In the genomic region with DNA sequence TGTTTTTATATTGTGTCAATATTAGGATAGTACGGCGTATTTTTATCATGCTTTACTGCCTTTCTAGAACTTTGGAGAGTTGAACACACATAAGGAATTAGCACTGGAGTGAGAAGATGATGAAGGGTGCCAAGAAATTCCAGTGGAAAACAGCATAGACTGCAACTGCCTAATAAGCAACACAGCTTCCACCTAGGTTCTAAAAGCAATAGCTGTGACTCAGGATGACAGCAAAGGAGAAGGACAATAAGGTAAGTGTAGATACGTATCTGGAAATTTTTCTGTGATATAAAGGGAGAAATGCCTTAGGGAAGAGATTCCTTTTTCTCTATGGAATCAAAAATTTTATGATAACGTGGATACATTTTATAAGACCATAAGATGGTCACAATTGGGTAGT, we compare ENCODE assay signal across 27 cellular contexts. TPM values are rescaled to one million over a fixed set of nuclear protein-coding genes. Genes with fewer than 3 reads are reported as not detected.
"Had no signal": no experiment of that assay in that cellular context is flagged by ENCODE, and none has a peak within 500 bp of the region (broad histone marks: within the 10 kb centered on the region; RNA-seq: fewer than 3 reads in every experiment).

No MANE protein-coding gene starts in this region.

- H3K4me1 ChIP-seq: lower lobe of right lung, neural progenitor cell, right atrium auricular region, right lobe of liver, tibial nerve, uterus had no signal

- H3K36me3 Mint-ChIP-seq: naive thymus-derived CD8-positive, alpha-beta T cell; neural progenitor cell; stimulated activated memory B cell treated with anti-CD40 and anti-IgM and Interleukin-4, amounts not matched to agents 10 μg/mL and 1 μg/mL and 100 μg/mL, for 72 hours; type B pancreatic cell had no signal

- ATAC-seq: left cardiac atrium; left lobe of liver; naive thymus-derived CD8-positive, alpha-beta T cell; right lobe of liver; stimulated activated memory B cell treated with anti-CD40 and anti-IgM and Interleukin-4, amounts not matched to agents 10 μg/mL and 1 μg/mL and 100 μg/mL, for 72 hours; stimulated activated naive CD8-positive, alpha-beta T cell treated with anti-CD3 and anti-CD28 coated beads, Interleukin-15, amount 100 ng/mL, for 72 hours had no signal

- H3K4me1 Mint-ChIP-seq: naive thymus-derived CD8-positive, alpha-beta T cell; nephron; neural progenitor cell; stimulated activated memory B cell treated with anti-CD40 and anti-IgM and Interleukin-4, amounts not matched to agents 10 μg/mL and 1 μg/mL and 100 μg/mL, for 72 hours; stimulated activated naive CD8-positive, alpha-beta T cell treated with anti-CD3 and anti-CD28 coated beads, Interleukin-15, amount 100 ng/mL, for 72 hours had no signal

- H3K27me3 ChIP-seq: hepatocyte, ovary, right atrium auricular region, right lobe of liver had no signal

- H3K9me3 Mint-ChIP-seq: nephron; neural progenitor cell; stimulated activated memory B cell treated with anti-CD40 and anti-IgM and Interleukin-4, amounts not matched to agents 10 μg/mL and 1 μg/mL and 100 μg/mL, for 72 hours; stimulated activated naive CD8-positive, alpha-beta T cell treated with anti-CD3 and anti-CD28 coated beads, Interleukin-15, amount 100 ng/mL, for 72 hours; type B pancreatic cell had no signal

- H3K27me3 Mint-ChIP-seq: naive thymus-derived CD8-positive, alpha-beta T cell; stimulated activated memory B cell treated with anti-CD40 and anti-IgM and Interleukin-4, amounts not matched to agents 10 μg/mL and 1 μg/mL and 100 μg/mL, for 72 hours; stimulated activated naive CD8-positive, alpha-beta T cell treated with anti-CD3 and anti-CD28 coated beads, Interleukin-15, amount 100 ng/mL, for 72 hours had no signal

- H2AFZ ChIP-seq: hepatocyte, neural progenitor cell had no signal

- H3K27ac Mint-ChIP-seq: naive thymus-derived CD8-positive, alpha-beta T cell; nephron; neural progenitor cell; progenitor cell of endocrine pancreas; stimulated activated memory B cell treated with anti-CD40 and anti-IgM and Interleukin-4, amounts not matched to agents 10 μg/mL and 1 μg/mL and 100 μg/mL, for 72 hours; stimulated activated naive CD8-positive, alpha-beta T cell treated with anti-CD3 and anti-CD28 coated beads, Interleukin-15, amount 100 ng/mL, for 72 hours; type B pancreatic cell had no signal

- H3K9me3 ChIP-seq: lower lobe of right lung, ovary, right atrium auricular region, right lobe of liver, tibial nerve, uterus had no signal

- H3K79me2 ChIP-seq: hepatocyte had no signal

- H3K9ac ChIP-seq: neural progenitor cell had no signal

- H3K4me2 ChIP-seq: hepatocyte, neural progenitor cell, smooth muscle cell had no signal

- DNase-seq: islet precursor cell; kidney glomerular epithelial cell; left cardiac atrium; lower lobe of right lung; mammary epithelial cell; mesenchymal stem cell; naive thymus-derived CD8-positive, alpha-beta T cell; ovary; right lobe of liver; stimulated activated CD4-positive, alpha-beta T cell treated with anti-CD3 and anti-CD28 coated beads, Interleukin-1b, Interleukin-23, amount 100 ng/mL, for 48 hours; stimulated activated CD4-positive, alpha-beta T cell treated with anti-CD3 and anti-CD28 coated beads, Interleukin-2, amount 100 ng/mL, for 48 hours; stimulated activated CD4-positive, alpha-beta T cell treated with anti-CD3 and anti-CD28 coated beads, Interleukin-4, amount 100 ng/mL, for 4 hours; stimulated activated CD8-positive, alpha-beta memory T cell treated with anti-CD3 and anti-CD28 coated beads, Interleukin-4, amount 100 ng/mL, for 48 hours; stimulated activated naive CD4-positive, alpha-beta T cell treated with Interleukin-2 at 50 U/mL for 16 hours; stimulated activated naive CD8-positive, alpha-beta T cell treated with anti-CD3 and anti-CD28 coated beads, Interleukin-15, amount 100 ng/mL, for 72 hours; substantia nigra; uterus had no signal

- H3K27ac ChIP-seq: hepatocyte, lower lobe of right lung, neural progenitor cell, ovary, right atrium auricular region, right lobe of liver, tibial nerve, uterus had no signal

- H3K4me3 ChIP-seq: hepatocyte, lower lobe of right lung, neural progenitor cell, ovary, right atrium auricular region, right lobe of liver, smooth muscle cell, tibial nerve, uterus had no signal

- H3K4me3 Mint-ChIP-seq: naive thymus-derived CD8-positive, alpha-beta T cell; nephron; neural progenitor cell; stimulated activated memory B cell treated with anti-CD40 and anti-IgM and Interleukin-4, amounts not matched to agents 10 μg/mL and 1 μg/mL and 100 μg/mL, for 72 hours; stimulated activated naive CD8-positive, alpha-beta T cell treated with anti-CD3 and anti-CD28 coated beads, Interleukin-15, amount 100 ng/mL, for 72 hours; type B pancreatic cell had no signal

- H3K36me3 ChIP-seq: lower lobe of right lung, neural progenitor cell, ovary, right atrium auricular region, right lobe of liver, tibial nerve, uterus had no signal

RNA-seq across cellular contexts. Expression of a gene that starts 7.4 kb away (rescaled TPM):
- total RNA-seq: naive thymus-derived CD8-positive, alpha-beta T cell had no signal
